In genomic region chr20:63835031-63835858, GRCh38 we compare ENCODE assay signal across 1 cellular context.
TF ChIP-seq lines count a peak whose summit lies in the region.

No MANE protein-coding gene starts in this region.

TF ChIP-seq in K562, 482 proteins besides CTCF, POLR2A, EP300 and RAD21 (continued from another document):
- TF ChIP-seq CEBPZ (IDR thresholded peaks at IDR 0.05; ENCODE audit: borderline replicate concordance, low read depth, low read length) (no peak), MAZ (CRISPR knock-in tag; conservative IDR thresholded peaks at IDR 0.05 in 1 of 2, IDR thresholded peaks at IDR 0.05 in 1 of 2) (peak in 1 of 2 experiments; percentile 22; a peak in 1 of 4 replicates), PML (IDR thresholded peaks at IDR 0.05; ENCODE audit: low read length) (no peak), MLLT1 (IDR thresholded peaks at IDR 0.05) (no peak), GTF2F1 (IDR thresholded peaks at IDR 0.05; ENCODE audit: low read depth, low read length) (no peak), YBX1 (IDR thresholded peaks at IDR 0.05) (no peak), DEAF1 (CRISPR knock-in tag; IDR thresholded peaks at IDR 0.05) (no peak), FOS (IDR thresholded peaks at IDR 0.05; ENCODE audit: extremely low read depth, insufficient read length) (peak; percentile 45), TFAP4 (CRISPR knock-in tag; IDR thresholded peaks at IDR 0.05; ENCODE audit: borderline replicate concordance) (peak; percentile 63; the same call in 1 of the 2 replicates), NFYB (IDR thresholded peaks at IDR 0.05; ENCODE audit: extremely low read depth, insufficient read length) (peak; percentile 62), MTA3 (IDR thresholded peaks at IDR 0.05; ENCODE audit: borderline replicate concordance) (peak; percentile 16; the same call in 1 of the 2 replicates), NR1H2 (CRISPR knock-in tag; IDR thresholded peaks at IDR 0.05) (no peak), SPI1 (IDR thresholded peaks at IDR 0.05; ENCODE audit: borderline replicate concordance, low read depth, low read length) (no peak), ZNF324 (CRISPR knock-in tag; IDR thresholded peaks at IDR 0.05) (no peak), PKNOX1 (IDR thresholded peaks at IDR 0.05) (peak; percentile 97), PBX2 (CRISPR knock-in tag; IDR thresholded peaks at IDR 0.05; ENCODE audit: low read depth) (peak; percentile 41; the same call in 1 of the 2 replicates), PBX2 (tag; conservative IDR thresholded peaks at IDR 0.05; ENCODE audit: low read depth) (peak; percentile 89), HNRNPL (IDR thresholded peaks at IDR 0.05; ENCODE audit: low read depth, low read length) (0 out of 2 replicates have a peak, but pooled peaks have one; percentile 6), ZBTB7A (IDR thresholded peaks at IDR 0.05; ENCODE audit: borderline replicate concordance, control insufficient read depth, low read depth, low read length) (peak; percentile 47; the same call in 1 of the 2 replicates), RNF2 (IDR thresholded peaks at IDR 0.05) (no peak), NELFE (IDR thresholded peaks at IDR 0.05; ENCODE audit: insufficient read depth, insufficient read length) (no peak), MBD2 (IDR thresholded peaks at IDR 0.05; ENCODE audit: borderline replicate concordance, low read depth) (peak; percentile 84), CHD2 (IDR thresholded peaks at IDR 0.05; ENCODE audit: low read depth, low read length) (peak; percentile 58; the same call in 1 of the 2 replicates), EGR1 (conservative IDR thresholded peaks at IDR 0.05) (peak; percentile 86), NFXL1 (CRISPR knock-in tag; IDR thresholded peaks at IDR 0.05) (no peak)
